ENCODE assay signal across 26 cellular contexts in genomic region chr11:76179147-76179546, GRCh38.
"Had no signal": no experiment of that assay in that cellular context is flagged by ENCODE, and none has a peak within 500 bp of the region (broad histone marks: within the 10 kb centered on the region; RNA-seq: fewer than 3 reads in every experiment).

No MANE protein-coding gene starts in this region.

- H3K9ac ChIP-seq: neural progenitor cell had no signal

- H3K36me3 ChIP-seq: left lung, neural progenitor cell, ovary, right atrium auricular region, stomach, thyroid gland, transverse colon, upper lobe of left lung, vagina had no signal

- H3K27ac ChIP-seq: left lung, neural progenitor cell, ovary, right atrium auricular region, skin epidermis, stomach, testis, thyroid gland, transverse colon, upper lobe of left lung, vagina had no signal

- DNase-seq: hippocampal formation; kidney glomerular epithelial cell; left colon; left lung; mesendoderm; naive B cell; natural killer cell; nephron progenitor cell; ovary; stimulated activated CD4-positive, alpha-beta T cell treated with anti-CD3 and anti-CD28 coated beads, Interleukin-12 subunit alpha, Interleukin-12 subunit beta, amount 100 ng/mL, for 4 hours; stimulated activated CD4-positive, alpha-beta T cell treated with anti-CD3 and anti-CD28 coated beads, Interleukin-4, amount 100 ng/mL, for 24 hours; stimulated activated naive B cell treated with anti-CD40 and anti-IgM and Interleukin-4, amounts not matched to agents 10 μg/mL and 1 μg/mL and 100 μg/mL, for 72 hours; stimulated activated naive CD8-positive, alpha-beta T cell treated with anti-CD3 and anti-CD28 coated beads, Interleukin-15, Interleukin-2, amounts not matched to agents 100 U/mL and 50 U/mL, for 24 hours; stomach; testis; thyroid gland; transverse colon; upper lobe of left lung had no signal

- H3K36me3 Mint-ChIP-seq: mesothelial cell of epicardium; naive B cell; natural killer cell; stimulated activated naive B cell treated with anti-CD40 and anti-IgM and Interleukin-4, amounts not matched to agents 10 μg/mL and 1 μg/mL and 100 μg/mL, for 72 hours had no signal

- H3K4me2 ChIP-seq: neural progenitor cell had no signal

- H3K27me3 ChIP-seq: left lung, neural progenitor cell, ovary, right atrium auricular region, stomach, testis, thyroid gland, transverse colon, upper lobe of left lung, vagina had no signal

- H3K4me3 ChIP-seq: left lung, lung, neural progenitor cell, ovary, right atrium auricular region, skin epidermis, stomach, testis, thyroid gland, transverse colon, upper lobe of left lung, vagina had no signal

- H3K9me3 Mint-ChIP-seq: mesothelial cell of epicardium; natural killer cell; nephron progenitor cell; stimulated activated naive B cell treated with anti-CD40 and anti-IgM and Interleukin-4, amounts not matched to agents 10 μg/mL and 1 μg/mL and 100 μg/mL, for 72 hours had no signal

- H3K4me3 Mint-ChIP-seq: mesothelial cell of epicardium; naive B cell; natural killer cell; nephron progenitor cell; neural progenitor cell; stimulated activated naive B cell treated with anti-CD40 and anti-IgM and Interleukin-4, amounts not matched to agents 10 μg/mL and 1 μg/mL and 100 μg/mL, for 72 hours had no signal

- H3K4me1 ChIP-seq: left lung, stomach, testis, thyroid gland, transverse colon, vagina had no signal

- H3K27ac Mint-ChIP-seq: mesothelial cell of epicardium; natural killer cell; nephron progenitor cell; progenitor cell of endocrine pancreas; stimulated activated naive B cell treated with anti-CD40 and anti-IgM and Interleukin-4, amounts not matched to agents 10 μg/mL and 1 μg/mL and 100 μg/mL, for 72 hours had no signal

- ATAC-seq: left colon; left lung; natural killer cell; sciatic nerve; stimulated activated naive B cell treated with anti-CD40 and anti-IgM and Interleukin-4, amounts not matched to agents 10 μg/mL and 1 μg/mL and 100 μg/mL, for 72 hours; stimulated activated naive CD8-positive, alpha-beta T cell treated with anti-CD3 and anti-CD28 coated beads, Interleukin-15, Interleukin-2, amounts not matched to agents 100 U/mL and 50 U/mL, for 24 hours had no signal

- H3K9me3 ChIP-seq: left lung, ovary, right atrium auricular region, stomach, testis, thyroid gland, transverse colon, upper lobe of left lung, vagina had no signal
